24 cellular contexts compared by ENCODE assay signal in the genomic region with DNA sequence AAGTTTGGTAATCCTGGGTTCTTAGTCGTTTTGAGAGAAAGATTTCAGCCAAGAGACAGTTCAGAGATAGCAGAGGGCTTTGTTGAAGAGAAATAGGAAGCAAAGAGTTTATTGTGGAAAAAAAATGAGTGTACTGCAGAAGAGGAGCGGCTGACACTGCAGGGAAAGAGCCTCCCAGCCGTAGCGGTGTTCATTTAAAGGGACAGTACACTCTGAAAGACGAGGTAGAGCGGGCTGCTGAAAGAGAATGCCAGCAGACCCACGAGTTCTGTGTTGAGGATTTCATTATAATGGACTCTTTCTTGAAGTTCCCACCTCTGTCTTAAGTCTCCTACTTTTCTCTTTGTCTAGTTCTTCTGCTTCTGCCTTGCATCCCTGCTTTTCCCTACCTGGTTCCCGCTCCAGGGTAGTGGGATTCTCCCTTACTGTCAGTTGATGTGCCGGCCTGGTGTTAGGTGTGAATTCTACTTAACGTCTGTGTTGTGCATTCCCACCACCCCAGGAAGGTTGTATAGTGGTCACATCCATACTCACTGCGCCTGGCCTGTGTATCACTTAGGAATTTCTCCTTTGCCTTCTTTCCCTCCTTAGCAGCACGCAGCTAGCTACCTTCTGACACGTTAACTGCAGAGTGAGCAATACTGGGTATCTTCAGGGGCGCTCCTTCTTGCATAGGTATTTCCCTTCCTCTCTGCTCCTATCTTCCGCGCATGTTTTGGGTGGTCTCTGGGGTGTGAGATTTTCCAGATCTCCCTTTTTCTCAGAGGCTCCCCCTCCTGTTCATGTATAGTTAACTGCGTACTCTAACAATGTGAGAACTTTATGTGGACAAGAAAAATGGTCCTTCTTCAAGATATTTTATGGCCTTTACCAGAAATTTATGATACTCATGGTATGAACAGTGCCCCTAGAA.
DNase-seq lines count a peak whose midpoint lies in the region; ATAC-seq and TF ChIP-seq lines count a peak whose summit lies in the region.
"Had no signal": no experiment of that assay in that cellular context is flagged by ENCODE, and none has a peak within 500 bp of the region (broad histone marks: within the 10 kb centered on the region; RNA-seq: fewer than 3 reads in every experiment).

No MANE protein-coding gene starts in this region.

- H3K27ac ChIP-seq in mammary epithelial cell (ENCODE audit: insufficient read depth, low read depth, low read length) (no peak overlapping the region), left lung (no peak overlapping the region)
- H3K27ac ChIP-seq: brain microvascular endothelial cell, esophagus squamous epithelium, pancreas, RWPE1, skin epidermis had no signal

- 38% methylated on average over 15 of the region's 17 CpGs for WGBS in mammary epithelial cell (ENCODE audit: low coverage, missing lambda C conversion rate)

- ATAC-seq in left lung = no peak
- ATAC-seq: pancreas; stimulated activated naive B cell treated with anti-CD40 and anti-IgM and Interleukin-4, amounts not matched to agents 10 μg/mL and 1 μg/mL and 100 μg/mL, for 72 hours had no signal

- H3K27ac Mint-ChIP-seq in MCF 10A (ENCODE audit: low read depth, unreplicated experiment) = no peak overlapping the region
- H3K27ac Mint-ChIP-seq in type B pancreatic cell = no peak overlapping the region
- no peak overlapping the region for H3K27ac Mint-ChIP-seq in activated naive CD4-positive, alpha-beta T cell treated with anti-CD3 and anti-CD28 coated beads for 36 hours
- H3K27ac Mint-ChIP-seq: activated CD4-positive, alpha-beta T cell treated with anti-CD3 and anti-CD28 coated beads, Interleukin-2, amount 10 ng/mL, durations not matched to agents 7 days and 5 days; activated naive CD8-positive, alpha-beta T cell; stimulated activated naive B cell treated with anti-CD40 and anti-IgM and Interleukin-4, amounts not matched to agents 10 μg/mL and 1 μg/mL and 100 μg/mL, for 72 hours had no signal

- H3K36me3 Mint-ChIP-seq in MCF 10A (ENCODE audit: insufficient read depth, unreplicated experiment) (peaks cover 6% of the 10 kb centered on the region), type B pancreatic cell (no peaks in the 10 kb centered on the region)
- H3K36me3 Mint-ChIP-seq in activated naive CD4-positive, alpha-beta T cell treated with anti-CD3 and anti-CD28 coated beads for 36 hours (ENCODE audit: low read depth) = no peaks in the 10 kb centered on the region
- H3K36me3 Mint-ChIP-seq: activated naive CD8-positive, alpha-beta T cell; stimulated activated naive B cell treated with anti-CD40 and anti-IgM and Interleukin-4, amounts not matched to agents 10 μg/mL and 1 μg/mL and 100 μg/mL, for 72 hours had no signal

- DNase-seq in MCF 10A (ENCODE audit: unreplicated experiment) = no peak
- no peak for DNase-seq in mammary epithelial cell
- DNase-seq in RPMI8226 = peak; percentile 9
- peak; percentile 41 to 50 for DNase-seq in erythroblast (lab: John Stamatoyannopoulos, UW)
- no peak for DNase-seq in type B pancreatic cell (ENCODE audit: extremely low spot score, unreplicated experiment)
- DNase-seq in activated naive CD4-positive, alpha-beta T cell treated with anti-CD3 and anti-CD28 coated beads for 36 hours = no peak
- no peak for DNase-seq in left lung
- DNase-seq in NCI-H146 treated with DMSO at 0.1 percent for 48 hours (lab: John Stamatoyannopoulos, UW; ENCODE audit: unreplicated experiment) = no peak
- DNase-seq: ACHN; activated CD4-positive, alpha-beta T cell treated with anti-CD3 and anti-CD28 coated beads, Interleukin-2, amount 10 ng/mL, durations not matched to agents 7 days and 5 days; activated T-cell treated with anti-CD3 and anti-CD28 coated beads for 4 hours; brain microvascular endothelial cell; dermis blood vessel endothelial cell; esophagus squamous epithelium; head of caudate nucleus; Karpas-422; NCI-H1694 treated with DMSO at 0.1 percent for 48 hours; NCI-H510A treated with DMSO at 0.1 percent for 48 hours; pancreas; stimulated activated naive B cell treated with anti-CD40 and anti-IgM and Interleukin-4, amounts not matched to agents 10 μg/mL and 1 μg/mL and 100 μg/mL, for 72 hours; T-helper 2 cell had no signal

- peaks cover 15% of the 10 kb centered on the region for H3K27me3 Mint-ChIP-seq in MCF 10A (ENCODE audit: insufficient read depth, unreplicated experiment)
- H3K27me3 Mint-ChIP-seq in type B pancreatic cell = peaks cover 19% of the 10 kb centered on the region
- H3K27me3 Mint-ChIP-seq in activated naive CD4-positive, alpha-beta T cell treated with anti-CD3 and anti-CD28 coated beads for 36 hours (ENCODE audit: low read depth) = no peaks in the 10 kb centered on the region
- H3K27me3 Mint-ChIP-seq: activated CD4-positive, alpha-beta T cell treated with anti-CD3 and anti-CD28 coated beads, Interleukin-2, amount 10 ng/mL, durations not matched to agents 7 days and 5 days; activated naive CD8-positive, alpha-beta T cell had no signal

- no peaks in the 10 kb centered on the region for H3K36me3 ChIP-seq in mammary epithelial cell (ENCODE audit: insufficient read depth, low read length)
- no peaks in the 10 kb centered on the region for H3K36me3 ChIP-seq in left lung
- H3K36me3 ChIP-seq: brain microvascular endothelial cell, esophagus squamous epithelium, pancreas had no signal

- TF ChIP-seq POLR2A in erythroblast (IDR thresholded peaks at IDR 0.05; ENCODE audit: low read length) = no peak

- POLR2A ChIA-PET in MCF 10A (lab: Yijun Ruan, JAX) = interaction anchor here (0.6 kb wide), 1 partner anchor 1383 kb away, joined by 3 read pairs; no protein-coding TSS in a partner anchor

- H3K9ac ChIP-seq in mammary epithelial cell (ENCODE audit: insufficient read depth, low read length) = no peak overlapping the region

- TF ChIP-seq CTCF in MCF 10A (IDR thresholded peaks at IDR 0.05; ENCODE audit: unreplicated experiment) = no peak
- TF ChIP-seq CTCF in mammary epithelial cell (conservative IDR thresholded peaks at IDR 0.05 in 1 of 2, IDR thresholded peaks at IDR 0.05 in 1 of 2; ENCODE audit: extremely low read depth in 1 of 2, insufficient read depth in 1 of 2, low read depth in 1 of 2, low read length in 2 of 2) = no peak
- peak; percentile 37 for TF ChIP-seq CTCF in type B pancreatic cell (conservative IDR thresholded peaks at IDR 0.05)
- TF ChIP-seq CTCF in left lung (IDR thresholded peaks at IDR 0.05) = no peak

- H3K4me2 ChIP-seq in mammary epithelial cell (ENCODE audit: insufficient read depth, low read depth, low read length) = no peak overlapping the region

- dilution Hi-C loops in mammary epithelial cell (cut with HindIII; ENCODE audit: low sequenced_read_pairs) = loop anchor here (5.0 kb wide), 1 partner anchor 79 kb away; no protein-coding TSS in a partner anchor

- intact Hi-C loops in MCF 10A (cut with micrococcal nuclease) (no loop called here), mammary epithelial cell (cut with micrococcal nuclease) (no loop called here), left lung (cut with DNase I) (no loop called here)
- intact Hi-C loops in activated naive CD4-positive, alpha-beta T cell treated with anti-CD3 and anti-CD28 coated beads for 36 hours (cut with micrococcal nuclease) = no loop called here

- BruUV-seq in MCF 10A (replicated peaks; lab: Mats Ljungman, UMichigan) = no TSS peak
- BruUV-seq in mammary epithelial cell (replicated peaks; lab: Mats Ljungman, UMichigan) = no TSS peak

- H3K9me3 Mint-ChIP-seq in MCF 10A (ENCODE audit: unreplicated experiment) (no peaks in the 10 kb centered on the region), type B pancreatic cell (no peaks in the 10 kb centered on the region)
- no peaks in the 10 kb centered on the region for H3K9me3 Mint-ChIP-seq in activated naive CD4-positive, alpha-beta T cell treated with anti-CD3 and anti-CD28 coated beads for 36 hours
- H3K9me3 Mint-ChIP-seq: activated CD4-positive, alpha-beta T cell treated with anti-CD3 and anti-CD28 coated beads, Interleukin-2, amount 10 ng/mL, durations not matched to agents 7 days and 5 days; stimulated activated naive B cell treated with anti-CD40 and anti-IgM and Interleukin-4, amounts not matched to agents 10 μg/mL and 1 μg/mL and 100 μg/mL, for 72 hours had no signal

- no peaks in the 10 kb centered on the region for H3K4me1 ChIP-seq in mammary epithelial cell (ENCODE audit: insufficient read depth, low read length)
- H3K4me1 ChIP-seq in left lung = no peaks in the 10 kb centered on the region
- H3K4me1 ChIP-seq: esophagus squamous epithelium, pancreas had no signal

- H3K9me3 ChIP-seq in mammary epithelial cell (replicated peaks; ENCODE audit: insufficient read depth, low read length) (no peaks in the 10 kb centered on the region), left lung (no peaks in the 10 kb centered on the region)
- H3K9me3 ChIP-seq: esophagus squamous epithelium, pancreas had no signal

- in situ Hi-C loops in mammary epithelial cell (cut with MboI; ENCODE audit: low sequenced_read_pairs in 2 of 2) = no loop called here

- H2AFZ ChIP-seq in mammary epithelial cell (ENCODE audit: low read depth, low read length) = no peak overlapping the region

- H3K4me3 ChIP-seq in mammary epithelial cell (replicated peaks in 1 of 3; ENCODE audit: insufficient read depth in 1 of 3, low read depth in 2 of 3, low read length in 3 of 3) (no peak overlapping the region), left lung (no peak overlapping the region)
- H3K4me3 ChIP-seq: esophagus squamous epithelium, pancreas, skin epidermis had no signal

- no peaks in the 10 kb centered on the region for H3K27me3 ChIP-seq in mammary epithelial cell (ENCODE audit: insufficient read depth, low read length)
- no peaks in the 10 kb centered on the region for H3K27me3 ChIP-seq in left lung
- H3K27me3 ChIP-seq: brain microvascular endothelial cell, pancreas had no signal

- CTCF ChIA-PET in MCF 10A (lab: Yijun Ruan, JAX) (interaction anchor here (0.7 kb wide), 1 partner anchor 196 kb away, joined by 3 read pairs; no protein-coding TSS in a partner anchor), mammary epithelial cell (lab: Charles Lee; ENCODE audit: low non-redundant PET) (no interaction called here)
- CTCF ChIA-PET in activated naive CD4-positive, alpha-beta T cell treated with anti-CD3 and anti-CD28 coated beads for 36 hours (lab: Charles Lee) = no interaction called here

- no peaks in the 10 kb centered on the region for H4K20me1 ChIP-seq in mammary epithelial cell (ENCODE audit: insufficient read depth, low read length)

- H3K4me3 Mint-ChIP-seq in MCF 10A (ENCODE audit: unreplicated experiment) (peak overlapping the region; percentile 22), type B pancreatic cell (no peak overlapping the region)
- H3K4me3 Mint-ChIP-seq in activated naive CD4-positive, alpha-beta T cell treated with anti-CD3 and anti-CD28 coated beads for 36 hours = no peak overlapping the region
- H3K4me3 Mint-ChIP-seq: activated CD4-positive, alpha-beta T cell treated with anti-CD3 and anti-CD28 coated beads, Interleukin-2, amount 10 ng/mL, durations not matched to agents 7 days and 5 days; activated naive CD8-positive, alpha-beta T cell; stimulated activated naive B cell treated with anti-CD40 and anti-IgM and Interleukin-4, amounts not matched to agents 10 μg/mL and 1 μg/mL and 100 μg/mL, for 72 hours had no signal

- H3K4me1 Mint-ChIP-seq in MCF 10A (ENCODE audit: insufficient read depth, unreplicated experiment) = peaks cover 12% of the 10 kb centered on the region
- no peaks in the 10 kb centered on the region for H3K4me1 Mint-ChIP-seq in type B pancreatic cell (ENCODE audit: unreplicated experiment)
- H3K4me1 Mint-ChIP-seq in activated naive CD4-positive, alpha-beta T cell treated with anti-CD3 and anti-CD28 coated beads for 36 hours (ENCODE audit: low read depth) = no peaks in the 10 kb centered on the region
- H3K4me1 Mint-ChIP-seq: activated CD4-positive, alpha-beta T cell treated with anti-CD3 and anti-CD28 coated beads, Interleukin-2, amount 10 ng/mL, durations not matched to agents 7 days and 5 days; stimulated activated naive B cell treated with anti-CD40 and anti-IgM and Interleukin-4, amounts not matched to agents 10 μg/mL and 1 μg/mL and 100 μg/mL, for 72 hours had no signal

- no peaks in the 10 kb centered on the region for H3K79me2 ChIP-seq in mammary epithelial cell (ENCODE audit: insufficient read depth, low read length)

Comparison
In these comparisons a context has a peak if more than half of its experiments do, and no peak if none do; other contexts are left out.
1. DNase-seq: peak in RPMI8226 (single experiment) and erythroblast (2 of 2); none in MCF 10A (single experiment), mammary epithelial cell (single experiment), type B pancreatic cell (single experiment), activated naive CD4-positive, alpha-beta T cell treated with anti-CD3 and anti-CD28 coated beads for 36 hours (single experiment), left lung (0 of 2) and NCI-H146 treated with DMSO at 0.1 percent for 48 hours (single experiment).